ENCODE assay signal across 8 cellular contexts in genomic region chr7:128427289-128427891, GRCh38. TPM values are rescaled to one million over a fixed set of nuclear protein-coding genes. Genes with fewer than 3 reads are reported as not detected.
DNase-seq lines count a peak whose midpoint lies in the region; ATAC-seq and TF ChIP-seq lines count a peak whose summit lies in the region.

No MANE protein-coding gene starts in this region.

- no peak overlapping the region for H2AFZ ChIP-seq in PC-9

- H3K9me3 Mint-ChIP-seq in activated naive CD8-positive, alpha-beta T cell treated with anti-CD3 and anti-CD28 coated beads, Interleukin-2, amount 10 ng/mL, durations not matched to agents 7 days and 5 days, result no peaks in the 10 kb centered on the region
- no peaks in the 10 kb centered on the region for H3K9me3 Mint-ChIP-seq in activated naive CD8-positive, alpha-beta T cell treated with anti-CD3 and anti-CD28 coated beads for 36 hours

- H3K36me3 ChIP-seq in PC-9 (ENCODE audit: low read depth) (no peaks in the 10 kb centered on the region), mesendoderm (ENCODE audit: control insufficient read depth, insufficient read depth, low read length) (no peaks in the 10 kb centered on the region)

- H3K4me2 ChIP-seq in PC-9 (no peak overlapping the region), mesendoderm (ENCODE audit: low read length) (no peak overlapping the region)

- no peak overlapping the region for H3K27ac Mint-ChIP-seq in activated naive CD8-positive, alpha-beta T cell treated with anti-CD3 and anti-CD28 coated beads, Interleukin-2, amount 10 ng/mL, durations not matched to agents 7 days and 5 days
- H3K27ac Mint-ChIP-seq in activated naive CD8-positive, alpha-beta T cell treated with anti-CD3 and anti-CD28 coated beads for 36 hours, result no peak overlapping the region

- no peak overlapping the region for H3K4ac ChIP-seq in mesendoderm (ENCODE audit: low read depth, low read length)

- H2BK120ac ChIP-seq in mesendoderm (ENCODE audit: low read depth, low read length), result no peak overlapping the region

- peak; percentile 91 for TF ChIP-seq CTCF in PC-9 (conservative IDR thresholded peaks at IDR 0.05)
- peak; percentile 60 to 96 (median 88) for TF ChIP-seq CTCF in dorsolateral prefrontal cortex (IDR thresholded peaks at IDR 0.05 in 54 of 56, conservative IDR thresholded peaks at IDR 0.05 in 2 of 56; ENCODE audit: low read depth in 1 of 56, partially characterized antibody in 56 of 56)

- POLR2A ChIA-PET in activated naive CD8-positive, alpha-beta T cell treated with anti-CD3 and anti-CD28 coated beads, Interleukin-2, amount 10 ng/mL, durations not matched to agents 7 days and 5 days (lab: Charles Lee), result interaction anchor here (1.0 to 1.9 kb wide), 3 partner anchors 28 to 34 kb away, joined by 5 to 6 read pairs (median 5); partner anchors contain the start of gene HILPDA
- POLR2A ChIA-PET in PC-9 (lab: Charles Lee; ENCODE audit: unreplicated experiment), result no interaction called here

- H3K9ac ChIP-seq in mesendoderm (ENCODE audit: low read length), result no peak overlapping the region

- H3F3A ChIP-seq in PC-9 (ENCODE audit: insufficient read depth, low read depth), result peaks cover 31% of the 10 kb centered on the region; the same call in 1 of the 2 replicates

- H3K9me3 ChIP-seq in PC-9 (ENCODE audit: insufficient read depth, low read depth), result no peaks in the 10 kb centered on the region

- H4K20me1 ChIP-seq in PC-9 (ENCODE audit: insufficient read depth), result no peaks in the 10 kb centered on the region

- no peak overlapping the region for H2AK5ac ChIP-seq in mesendoderm (ENCODE audit: low read length)

- DNase-seq in activated naive CD8-positive, alpha-beta T cell treated with anti-CD3 and anti-CD28 coated beads, Interleukin-2, amount 10 ng/mL, durations not matched to agents 7 days and 5 days, result no peak
- DNase-seq in activated naive CD8-positive, alpha-beta T cell treated with anti-CD3 and anti-CD28 coated beads for 36 hours, result no peak
- peak; percentile 50 for DNase-seq in Jurkat, Clone E6-1 (ENCODE audit: low read depth, low spot score)
- DNase-seq in PC-9 (peak in 1 of 2 experiments; percentile 45), dorsolateral prefrontal cortex (no peak), mesendoderm (peak; percentile 70)

- H3K4me3 ChIP-seq in Jurkat, Clone E6-1 (ENCODE audit: low read length), result no peak overlapping the region
- H3K4me3 ChIP-seq in PC-9 (no peak overlapping the region), dorsolateral prefrontal cortex (peak overlapping the region in 1 of 59 donors; percentile 10), mesendoderm (ENCODE audit: low read length) (no peak overlapping the region)

- intact Hi-C loops in PC-9 (cut with micrococcal nuclease; ENCODE audit: unreplicated experiment) (loop anchor here (1.0 to 5.0 kb wide), 3 partner anchors 34 to 785 kb away; no protein-coding TSS in a partner anchor), dorsolateral prefrontal cortex (cut with DNase I) (loop anchor here (1.0 to 2.0 kb wide), 2 partner anchors 29 to 32 kb away; no protein-coding TSS in a partner anchor)

- no peaks in the 10 kb centered on the region for H3K79me2 ChIP-seq in PC-9 (ENCODE audit: low read depth)
- no peaks in the 10 kb centered on the region for H3K79me2 ChIP-seq in mesendoderm (ENCODE audit: control insufficient read depth, insufficient read depth, low read length)

- H3K4me3 Mint-ChIP-seq in activated naive CD8-positive, alpha-beta T cell treated with anti-CD3 and anti-CD28 coated beads, Interleukin-2, amount 10 ng/mL, durations not matched to agents 7 days and 5 days, result no peak overlapping the region
- no peak overlapping the region for H3K4me3 Mint-ChIP-seq in activated naive CD8-positive, alpha-beta T cell treated with anti-CD3 and anti-CD28 coated beads for 36 hours

- H3K18ac ChIP-seq in mesendoderm (ENCODE audit: low read length), result no peak overlapping the region

- H4K8ac ChIP-seq in mesendoderm (ENCODE audit: low read depth, low read length), result no peak overlapping the region

- H4K5ac ChIP-seq in mesendoderm (ENCODE audit: low read length), result no peak overlapping the region

- H3K36me3 Mint-ChIP-seq in activated naive CD8-positive, alpha-beta T cell treated with anti-CD3 and anti-CD28 coated beads, Interleukin-2, amount 10 ng/mL, durations not matched to agents 7 days and 5 days, result no peaks in the 10 kb centered on the region
- H3K36me3 Mint-ChIP-seq in activated naive CD8-positive, alpha-beta T cell treated with anti-CD3 and anti-CD28 coated beads for 36 hours, result no peaks in the 10 kb centered on the region

- no CpG with 5 or more reads among the region's 7 CpGs for WGBS in mesendoderm (ENCODE audit: extremely low coverage, insufficient coverage, low lambda C conversion rate)

- peak; percentile 50 for ATAC-seq in activated naive CD8-positive, alpha-beta T cell treated with anti-CD3 and anti-CD28 coated beads, Interleukin-2, amount 10 ng/mL, durations not matched to agents 7 days and 5 days (ENCODE audit: low read depth)
- no peak for ATAC-seq in HG03565 (IDR thresholded peaks at IDR 0.05; ENCODE audit: unreplicated experiment)
- no peak for ATAC-seq in GM21723 (IDR thresholded peaks at IDR 0.05; ENCODE audit: unreplicated experiment)

- H3K4me1 Mint-ChIP-seq in activated naive CD8-positive, alpha-beta T cell treated with anti-CD3 and anti-CD28 coated beads, Interleukin-2, amount 10 ng/mL, durations not matched to agents 7 days and 5 days, result peaks cover 10% of the 10 kb centered on the region
- H3K4me1 Mint-ChIP-seq in activated naive CD8-positive, alpha-beta T cell treated with anti-CD3 and anti-CD28 coated beads for 36 hours, result no peaks in the 10 kb centered on the region

- H2BK5ac ChIP-seq in mesendoderm (ENCODE audit: low read length), result no peak overlapping the region

- no peak overlapping the region for H3K56ac ChIP-seq in mesendoderm (ENCODE audit: low read length)

- CTCF ChIA-PET in PC-9 (lab: Charles Lee), result interaction anchor here (0.5 to 7.3 kb wide), 20 partner anchors 11 to 996 kb away, joined by 3 to 73 read pairs (median 3); partner anchors contain the start of genes ATP6V1F and RBM28

- peaks cover 7% of the 10 kb centered on the region for H3K27me3 Mint-ChIP-seq in activated naive CD8-positive, alpha-beta T cell treated with anti-CD3 and anti-CD28 coated beads, Interleukin-2, amount 10 ng/mL, durations not matched to agents 7 days and 5 days
- peaks cover 5% of the 10 kb centered on the region for H3K27me3 Mint-ChIP-seq in activated naive CD8-positive, alpha-beta T cell treated with anti-CD3 and anti-CD28 coated beads for 36 hours

- peaks cover 45% of the 10 kb centered on the region for H3K4me1 ChIP-seq in PC-9 (replicated peaks; ENCODE audit: insufficient read depth)
- H3K4me1 ChIP-seq in mesendoderm (ENCODE audit: control insufficient read depth, low read depth, low read length), result no peaks in the 10 kb centered on the region

- H3K27me3 ChIP-seq in PC-9 (ENCODE audit: insufficient read depth, low read depth) (no peaks in the 10 kb centered on the region), dorsolateral prefrontal cortex (no peaks in the 10 kb centered on the region), mesendoderm (ENCODE audit: insufficient read depth, low read length, poor library complexity) (no peaks in the 10 kb centered on the region)

- no peak overlapping the region for H2BK15ac ChIP-seq in mesendoderm (replicated peaks; ENCODE audit: low read depth)

- BruUV-seq in PC-9 (replicated peaks; lab: Mats Ljungman, UMichigan), result no TSS peak

- no peak overlapping the region for H3K27ac ChIP-seq in PC-9
- no peak overlapping the region for H3K27ac ChIP-seq in dorsolateral prefrontal cortex
- H3K27ac ChIP-seq in mesendoderm (ENCODE audit: low read depth, low read length), result no peak overlapping the region

- no peaks in the 10 kb centered on the region for H3K79me1 ChIP-seq in mesendoderm (ENCODE audit: low read length)

- no peak overlapping the region for H3K23ac ChIP-seq in mesendoderm (ENCODE audit: low read length)

- no peaks in the 10 kb centered on the region for H3K9me2 ChIP-seq in PC-9 (ENCODE audit: insufficient read depth)

RNA-seq across cellular contexts. Expression of gene IMPDH1, which starts 17.6 kb away (rescaled TPM):
- 10 to 100 TPM; 59.0 to 64.4 TPM for total RNA-seq in activated naive CD8-positive, alpha-beta T cell treated with anti-CD3 and anti-CD28 coated beads, Interleukin-2, amount 10 ng/mL, durations not matched to agents 7 days and 5 days
- total RNA-seq in activated naive CD8-positive, alpha-beta T cell treated with anti-CD3 and anti-CD28 coated beads for 36 hours, result 10 to 100 TPM; 71.0 to 73.9 TPM
- polyA plus RNA-seq in Jurkat, Clone E6-1 (2012; ENCODE audit: insufficient read depth, insufficient read length), result 67.9 TPM
- total RNA-seq in PC-9 (2021) (119 and 123 TPM in 2 replicates), dorsolateral prefrontal cortex (10 to 100 TPM; 18.1 to 58.7 (median 39.5) TPM)
- polyA plus RNA-seq in mesendoderm (2013, experiment 1 of 2), result 20.1 TPM
- 19.7 TPM for polyA plus RNA-seq in mesendoderm (2013, experiment 2 of 2)

RNA-seq across cellular contexts. Expression of gene HILPDA, which starts 28.3 kb away (rescaled TPM):
- 10 to 100 TPM; 27.8 to 28.4 TPM for total RNA-seq in activated naive CD8-positive, alpha-beta T cell treated with anti-CD3 and anti-CD28 coated beads, Interleukin-2, amount 10 ng/mL, durations not matched to agents 7 days and 5 days
- total RNA-seq in activated naive CD8-positive, alpha-beta T cell treated with anti-CD3 and anti-CD28 coated beads for 36 hours, result 10 to 100 TPM; 72.3 to 72.8 TPM
- polyA plus RNA-seq in Jurkat, Clone E6-1 (2012; ENCODE audit: insufficient read depth, insufficient read length), result 27.8 TPM
- 22.8 and 30.3 TPM in 2 replicates for total RNA-seq in PC-9 (2021)
- 100 to 1,000 TPM in 10 of 120 experiments, 10 to 100 TPM in 108, 1 to 10 TPM in 2; 8.6 to 287 (median 24.8) TPM for total RNA-seq in dorsolateral prefrontal cortex
- polyA plus RNA-seq in mesendoderm (2013, experiment 1 of 2), result 27.9 TPM
- 28.8 TPM for polyA plus RNA-seq in mesendoderm (2013, experiment 2 of 2)

RNA-seq across cellular contexts. Expression of gene METTL2B, which starts 49.2 kb away (rescaled TPM):
- total RNA-seq in activated naive CD8-positive, alpha-beta T cell treated with anti-CD3 and anti-CD28 coated beads, Interleukin-2, amount 10 ng/mL, durations not matched to agents 7 days and 5 days, result 10 to 100 TPM; 26.7 to 27.8 TPM
- total RNA-seq in activated naive CD8-positive, alpha-beta T cell treated with anti-CD3 and anti-CD28 coated beads for 36 hours, result 10 to 100 TPM; 57.3 to 59.8 TPM
- 27.0 TPM for polyA plus RNA-seq in Jurkat, Clone E6-1 (2012; ENCODE audit: insufficient read depth, insufficient read length)
- total RNA-seq in PC-9 (2021) (39.2 and 41.9 TPM in 2 replicates), dorsolateral prefrontal cortex (10 to 100 TPM; 19.8 to 45.2 (median 29.5) TPM)
- polyA plus RNA-seq in mesendoderm (2013, experiment 1 of 2), result 28.8 TPM
- 27.4 TPM for polyA plus RNA-seq in mesendoderm (2013, experiment 2 of 2)

Comparison
In these comparisons a context has a peak if more than half of its experiments do, and no peak if none do; other contexts are left out.
1. DNase-seq: peak in Jurkat, Clone E6-1 (single experiment) and mesendoderm (single experiment); none in activated naive CD8-positive, alpha-beta T cell treated with anti-CD3 and anti-CD28 coated beads, Interleukin-2, amount 10 ng/mL, durations not matched to agents 7 days and 5 days (single experiment), activated naive CD8-positive, alpha-beta T cell treated with anti-CD3 and anti-CD28 coated beads for 36 hours (single experiment) and dorsolateral prefrontal cortex (0 of 10).